ENCODE assay signal across 9 cellular contexts in the genomic region with DNA sequence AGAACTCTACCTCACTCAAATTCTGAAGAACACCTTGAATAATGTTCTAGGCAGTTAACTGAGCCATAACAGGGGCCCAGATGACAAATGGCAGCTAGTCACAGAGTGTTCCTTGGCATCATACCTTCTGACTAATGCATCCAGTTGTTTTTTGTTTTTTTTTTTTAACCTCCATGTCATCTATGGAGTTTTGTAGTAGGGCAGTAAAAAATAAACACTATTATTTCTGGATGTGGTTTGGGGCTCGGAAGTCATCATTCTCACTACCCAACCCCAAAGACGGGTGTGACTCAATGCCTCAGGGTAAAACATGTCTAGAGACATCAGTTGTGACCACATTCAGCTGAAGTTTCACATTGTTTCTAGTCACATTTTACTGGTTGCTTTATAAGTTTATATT. TPM values are rescaled to one million over a fixed set of nuclear protein-coding genes. Genes with fewer than 3 reads are reported as not detected.
DNase-seq lines count a peak whose midpoint lies in the region; ATAC-seq and TF ChIP-seq lines count a peak whose summit lies in the region.
"Had no signal": no experiment of that assay in that cellular context is flagged by ENCODE, and none has a peak within 500 bp of the region (broad histone marks: within the 10 kb centered on the region; RNA-seq: fewer than 3 reads in every experiment).

No MANE protein-coding gene starts in this region.

- ATAC-seq in HG03097 (IDR thresholded peaks at IDR 0.05; ENCODE audit: low FRiP score, unreplicated experiment) (peak; percentile 59), omental fat pad (ENCODE audit: low FRiP score) (no peak)
- ATAC-seq in activated T-cell treated with anti-CD3 and anti-CD28 coated beads, Interleukin-2, amount 50 U/mL, for 72 hours (replicated peaks in 1 of 2), result peak; percentile 94 to 97

- H3K4me3 Mint-ChIP-seq in activated T-cell treated with anti-CD3 and anti-CD28 coated beads, Interleukin-2, amount 50 U/mL, for 72 hours, result peak overlapping the region in 1 of 2 donors; percentile 43

- peaks cover 7% of the 10 kb centered on the region for H3K27me3 Mint-ChIP-seq in activated T-cell treated with anti-CD3 and anti-CD28 coated beads, Interleukin-2, amount 50 U/mL, for 72 hours (ENCODE audit: low read depth)

- peaks cover 2 to 10% of the 10 kb centered on the region in 2 donors for H3K36me3 Mint-ChIP-seq in activated T-cell treated with anti-CD3 and anti-CD28 coated beads, Interleukin-2, amount 50 U/mL, for 72 hours (ENCODE audit: insufficient read depth in 2 of 2)

- TF ChIP-seq CTCF in omental fat pad (IDR thresholded peaks at IDR 0.05), result no peak

- H3K9me3 Mint-ChIP-seq in activated T-cell treated with anti-CD3 and anti-CD28 coated beads, Interleukin-2, amount 50 U/mL, for 72 hours, result no peaks in the 10 kb centered on the region

- peaks cover 6% of the 10 kb centered on the region for H3K4me1 Mint-ChIP-seq in activated T-cell treated with anti-CD3 and anti-CD28 coated beads, Interleukin-2, amount 50 U/mL, for 72 hours (ENCODE audit: low read depth)

- peak; percentile 17 for DNase-seq in stimulated activated CD4-positive, alpha-beta T cell treated with anti-CD3 and anti-CD28 coated beads, Interleukin-1b, Interleukin-23, amount 100 ng/mL, for 48 hours
- DNase-seq in stimulated activated CD4-positive, alpha-beta T cell treated with anti-CD3 and anti-CD28 coated beads, Interleukin-12 subunit alpha, Interleukin-12 subunit beta, amount 100 ng/mL, for 4 hours, result no peak
- DNase-seq in activated T-cell treated with anti-CD3 and anti-CD28 coated beads, Interleukin-2, amount 50 U/mL, for 72 hours, result peak; percentile 32 to 37
- DNase-seq in activated effector memory CD4-positive, alpha-beta T cell treated with Interleukin-2 at 50 U/mL for 16 hours, result no peak
- DNase-seq in omental fat pad (ENCODE audit: low spot score) (no peak), Ammon's horn (ENCODE audit: low spot score) (no peak), RKO (ENCODE audit: low spot score) (no peak)
- DNase-seq: GDM1 had no signal

- peak overlapping the region; percentile 57 for H3K27ac Mint-ChIP-seq in activated T-cell treated with anti-CD3 and anti-CD28 coated beads, Interleukin-2, amount 50 U/mL, for 72 hours

RNA-seq across cellular contexts. Expression of a gene that starts 31.2 kb away (rescaled TPM):
- under 1 TPM; 0.37 to 0.46 TPM for total RNA-seq in activated T-cell treated with anti-CD3 and anti-CD28 coated beads, Interleukin-2, amount 50 U/mL, for 72 hours
- total RNA-seq in omental fat pad, result under 1 TPM in 2 of 4 donors, not detected in 2; 0.28 to 0.38 TPM

Comparison
In these comparisons a context has a peak if more than half of its experiments do, and no peak if none do; other contexts are left out.
1. DNase-seq: peak in stimulated activated CD4-positive, alpha-beta T cell treated with anti-CD3 and anti-CD28 coated beads, Interleukin-1b, Interleukin-23, amount 100 ng/mL, for 48 hours (single experiment) and activated T-cell treated with anti-CD3 and anti-CD28 coated beads, Interleukin-2, amount 50 U/mL, for 72 hours (2 of 2); none in stimulated activated CD4-positive, alpha-beta T cell treated with anti-CD3 and anti-CD28 coated beads, Interleukin-12 subunit alpha, Interleukin-12 subunit beta, amount 100 ng/mL, for 4 hours (single experiment), activated effector memory CD4-positive, alpha-beta T cell treated with Interleukin-2 at 50 U/mL for 16 hours (single experiment), omental fat pad (single experiment), Ammon's horn (single experiment) and RKO (single experiment).